ENCODE assay signal across 16 cellular contexts in genomic region chr22:49733631-49734030, GRCh38.
"Had no signal": no experiment of that assay in that cellular context is flagged by ENCODE, and none has a peak within 500 bp of the region (broad histone marks: within the 10 kb centered on the region; RNA-seq: fewer than 3 reads in every experiment).

No MANE protein-coding gene starts in this region.

- H3K9me3 Mint-ChIP-seq: effector memory CD8-positive, alpha-beta T cell had no signal

- H3K9me3 ChIP-seq: lower lobe of right lung, thoracic aorta, upper lobe of right lung had no signal

- H3K4me1 ChIP-seq: lower lobe of right lung, upper lobe of right lung had no signal

- DNase-seq: activated CD4-positive, alpha-beta T cell treated with anti-CD3 and anti-CD28 coated beads, Interleukin-2, amount 10 ng/mL, durations not matched to agents 7 days and 5 days; activated CD4-positive, CD25-positive, alpha-beta regulatory T cell; activated gamma-delta T cell; dermis blood vessel endothelial cell; effector memory CD8-positive, alpha-beta T cell; left cardiac atrium; lower lobe of right lung; nephron progenitor cell; nucleus accumbens; retina; stimulated activated naive B cell treated with anti-CD40 and anti-IgM and Interleukin-4, amounts not matched to agents 10 μg/mL and 1 μg/mL and 100 μg/mL, for 72 hours; T-helper 1 cell; T-helper 9 cell had no signal

- H3K27ac ChIP-seq: lower lobe of right lung, thoracic aorta, upper lobe of right lung had no signal

- H3K4me3 Mint-ChIP-seq: activated CD4-positive, alpha-beta T cell treated with anti-CD3 and anti-CD28 coated beads, Interleukin-2, amount 10 ng/mL, durations not matched to agents 7 days and 5 days; nephron progenitor cell; stimulated activated naive B cell treated with anti-CD40 and anti-IgM and Interleukin-4, amounts not matched to agents 10 μg/mL and 1 μg/mL and 100 μg/mL, for 72 hours had no signal

- H3K36me3 Mint-ChIP-seq: activated naive CD4-positive, alpha-beta T cell treated with anti-CD3 and anti-CD28 coated beads, Interleukin-2, amount 50 U/mL, for 72 hours; stimulated activated naive B cell treated with anti-CD40 and anti-IgM and Interleukin-4, amounts not matched to agents 10 μg/mL and 1 μg/mL and 100 μg/mL, for 72 hours had no signal

- ATAC-seq: activated naive CD4-positive, alpha-beta T cell treated with anti-CD3 and anti-CD28 coated beads, Interleukin-2, amount 50 U/mL, for 72 hours; effector memory CD8-positive, alpha-beta T cell; left cardiac atrium; lower lobe of right lung; stimulated activated naive B cell treated with anti-CD40 and anti-IgM and Interleukin-4, amounts not matched to agents 10 μg/mL and 1 μg/mL and 100 μg/mL, for 72 hours; upper lobe of right lung had no signal

- H3K4me3 ChIP-seq: lower lobe of right lung, thoracic aorta, upper lobe of right lung had no signal

- H3K36me3 ChIP-seq: lower lobe of right lung, thoracic aorta, upper lobe of right lung had no signal

- H3K4me1 Mint-ChIP-seq: nephron progenitor cell had no signal

- H3K27ac Mint-ChIP-seq: activated CD4-positive, alpha-beta T cell treated with anti-CD3 and anti-CD28 coated beads, Interleukin-2, amount 10 ng/mL, durations not matched to agents 7 days and 5 days; activated naive CD4-positive, alpha-beta T cell treated with anti-CD3 and anti-CD28 coated beads, Interleukin-2, amount 50 U/mL, for 72 hours; nephron progenitor cell; stimulated activated naive B cell treated with anti-CD40 and anti-IgM and Interleukin-4, amounts not matched to agents 10 μg/mL and 1 μg/mL and 100 μg/mL, for 72 hours had no signal
